ENCODE assay signal across 17 cellular contexts in genomic region chr9:12708562-12709298, GRCh38. TPM values are rescaled to one million over a fixed set of nuclear protein-coding genes. Genes with fewer than 3 reads are reported as not detected.
DNase-seq lines count a peak whose midpoint lies in the region; ATAC-seq, FAIRE-seq and TF ChIP-seq lines count a peak whose summit lies in the region.
"Had no signal": no experiment of that assay in that cellular context is flagged by ENCODE, and none has a peak within 500 bp of the region (broad histone marks: within the 10 kb centered on the region; RNA-seq: fewer than 3 reads in every experiment).

No MANE protein-coding gene starts in this region.

- DNase-seq in AG20443 (ENCODE audit: low spot score) (peak; percentile 30), M059J (ENCODE audit: low read depth) (peak; percentile 88), brain microvascular endothelial cell (peak; percentile 51), kidney glomerular epithelial cell (lab: John Stamatoyannopoulos, UW) (peak; percentile 41), frontal cortex (ENCODE audit: low spot score in 2 of 2) (no peak), hypothalamus (lab: John Stamatoyannopoulos, UW) (no peak)
- DNase-seq in natural killer cell treated with Interleukin-12 subunit alpha and Interleukin-12 subunit beta and Interleukin-15 and Interleukin-18, amount 100 ng/mL, for 72 hours (ENCODE audit: low spot score) = no peak
- DNase-seq: activated T-cell treated with anti-CD3 and anti-CD28 coated beads, Interleukin-2, amount 50 U/mL, for 48 hours; C1 segment of cervical spinal cord; GF-D8; NCI-H1105 treated with DMSO at 0.1 percent for 48 hours; nucleus accumbens had no signal

- no peaks in the 10 kb centered on the region for H3K27me3 ChIP-seq in brain microvascular endothelial cell (replicated peaks)
- H3K27me3 ChIP-seq: SJSA1 had no signal

- no peaks in the 10 kb centered on the region for H3K36me3 ChIP-seq in brain microvascular endothelial cell (replicated peaks)
- H3K36me3 ChIP-seq: SJSA1 had no signal

- H3K4me3 ChIP-seq in brain microvascular endothelial cell (ENCODE audit: low read depth, low read length) = no peak overlapping the region
- H3K4me3 ChIP-seq: SJSA1 had no signal

- no peak overlapping the region for H3K4me3 Mint-ChIP-seq in natural killer cell treated with Interleukin-12 subunit alpha and Interleukin-12 subunit beta and Interleukin-15 and Interleukin-18, amount 100 ng/mL, for 72 hours
- H3K4me3 Mint-ChIP-seq: brain had no signal

- no peak for TF ChIP-seq CTCF in brain microvascular endothelial cell (IDR thresholded peaks at IDR 0.05; ENCODE audit: low read depth, low read length, missing control alignments)

- H3K27ac Mint-ChIP-seq in natural killer cell treated with Interleukin-12 subunit alpha and Interleukin-12 subunit beta and Interleukin-15 and Interleukin-18, amount 100 ng/mL, for 72 hours = no peak overlapping the region
- H3K27ac Mint-ChIP-seq: brain had no signal

- H3K27me3 Mint-ChIP-seq in natural killer cell treated with Interleukin-12 subunit alpha and Interleukin-12 subunit beta and Interleukin-15 and Interleukin-18, amount 100 ng/mL, for 72 hours = no peaks in the 10 kb centered on the region

- no peak for ATAC-seq in GM21515 (IDR thresholded peaks at IDR 0.05; ENCODE audit: unreplicated experiment)
- ATAC-seq in natural killer cell treated with Interleukin-12 subunit alpha and Interleukin-12 subunit beta and Interleukin-15 and Interleukin-18, amount 100 ng/mL, for 72 hours = no peak
- ATAC-seq: activated CD4-positive, CD25-positive, alpha-beta regulatory T cell treated with anti-CD3 and anti-CD28 coated beads, Interleukin-2, amount 50 U/mL, for 24 hours had no signal

- FAIRE-seq in frontal cortex (lab: Jason Lieb, UNC) = no peak

- no peaks in the 10 kb centered on the region for H3K4me1 Mint-ChIP-seq in natural killer cell treated with Interleukin-12 subunit alpha and Interleukin-12 subunit beta and Interleukin-15 and Interleukin-18, amount 100 ng/mL, for 72 hours (ENCODE audit: low read depth in 2 of 2)
- H3K4me1 Mint-ChIP-seq: brain had no signal

- H3K36me3 Mint-ChIP-seq in natural killer cell treated with Interleukin-12 subunit alpha and Interleukin-12 subunit beta and Interleukin-15 and Interleukin-18, amount 100 ng/mL, for 72 hours = no peaks in the 10 kb centered on the region
- H3K36me3 Mint-ChIP-seq: brain had no signal

- H3K9me3 Mint-ChIP-seq in natural killer cell treated with Interleukin-12 subunit alpha and Interleukin-12 subunit beta and Interleukin-15 and Interleukin-18, amount 100 ng/mL, for 72 hours = peaks cover 6% of the 10 kb centered on the region
- H3K9me3 Mint-ChIP-seq: brain had no signal

- no peak overlapping the region for H3K27ac ChIP-seq in brain microvascular endothelial cell
- H3K27ac ChIP-seq: HL-60, SJSA1 had no signal

- in situ Hi-C loops in brain microvascular endothelial cell (cut with HindIII; ENCODE audit: low pct_ligation_motif_present, low sequenced_read_pairs) = loop anchor here (25.0 kb wide), 1 partner anchor 379 kb away; no protein-coding TSS in a partner anchor

RNA-seq across cellular contexts. Expression of gene TYRP1, which starts 15.5 kb away (rescaled TPM):
- 13.4 and 14.1 TPM in 2 replicates for total RNA-seq in M059J (2014; rRNA removed; shearing (Covaris generic))
- 2.4 TPM for total RNA-seq in frontal cortex
- total RNA-seq in natural killer cell treated with Interleukin-12 subunit alpha and Interleukin-12 subunit beta and Interleukin-15 and Interleukin-18, amount 100 ng/mL, for 72 hours = not detected

Comparison
In these comparisons a context has a peak if more than half of its experiments do, and no peak if none do; other contexts are left out.
1. DNase-seq: peak in AG20443 (single experiment), M059J (single experiment), brain microvascular endothelial cell (single experiment) and kidney glomerular epithelial cell (single experiment); none in frontal cortex (0 of 2), hypothalamus (0 of 51) and natural killer cell treated with Interleukin-12 subunit alpha and Interleukin-12 subunit beta and Interleukin-15 and Interleukin-18, amount 100 ng/mL, for 72 hours (single experiment).